15 cellular contexts compared by ENCODE assay signal in genomic region chr2:16656087-16656486, GRCh38. TPM values are rescaled to one million over a fixed set of nuclear protein-coding genes. Genes with fewer than 3 reads are reported as not detected.
DNase-seq lines count a peak whose midpoint lies in the region; ATAC-seq and TF ChIP-seq lines count a peak whose summit lies in the region.
"Had no signal": no experiment of that assay in that cellular context is flagged by ENCODE, and none has a peak within 500 bp of the region (broad histone marks: within the 10 kb centered on the region; RNA-seq: fewer than 3 reads in every experiment).

No MANE protein-coding gene starts in this region.

- no peaks in the 10 kb centered on the region for H3K79me2 ChIP-seq in MM.1S (ENCODE audit: low read length)

- peaks cover 30% of the 10 kb centered on the region for H3K4me1 ChIP-seq in MM.1S (ENCODE audit: low read length)
- H3K4me1 ChIP-seq in muscle layer of duodenum (ENCODE audit: control insufficient read depth in 1 of 2, insufficient read depth in 2 of 2, low read length in 2 of 2): peaks cover 23 to 59% of the 10 kb centered on the region in 2 donors

- no peak overlapping the region for H3K9ac ChIP-seq in MM.1S (ENCODE audit: low read length)
- H3K9ac ChIP-seq: KMS-11 had no signal

- H3K9me2 ChIP-seq in MM.1S (replicated peaks; ENCODE audit: insufficient read depth, low read length): no peaks in the 10 kb centered on the region

- H3K27ac ChIP-seq in MM.1S (ENCODE audit: low read length) (peak overlapping the region; percentile 59; the same call in 1 of the 2 replicates), caudate nucleus (ENCODE audit: low read depth, low read length) (peak overlapping the region; percentile 77), muscle layer of duodenum (ENCODE audit: low read length) (peak overlapping the region; percentile 57), temporal lobe (ENCODE audit: low read depth, low read length) (peak overlapping the region; percentile 58)
- H3K27ac ChIP-seq: KMS-11, ovary had no signal

- no peaks in the 10 kb centered on the region for H3K9me3 ChIP-seq in MM.1S (replicated peaks; ENCODE audit: insufficient read depth, low read length)
- no peaks in the 10 kb centered on the region for H3K9me3 ChIP-seq in muscle layer of duodenum (ENCODE audit: control insufficient read depth in 1 of 2, low read length in 2 of 2)
- H3K9me3 ChIP-seq: ovary had no signal

- TF ChIP-seq CTCF in MM.1S (IDR thresholded peaks at IDR 0.05; ENCODE audit: low read length): no peak

- no peak overlapping the region for H2AFZ ChIP-seq in MM.1S (ENCODE audit: low read length)

- H3K36me3 ChIP-seq in MM.1S (replicated peaks; ENCODE audit: insufficient read depth, low read length) (no peaks in the 10 kb centered on the region), muscle layer of duodenum (ENCODE audit: control insufficient read depth in 1 of 2, insufficient read depth in 2 of 2, low read length in 2 of 2) (no peaks in the 10 kb centered on the region)
- H3K36me3 ChIP-seq: ovary had no signal

- H3K27me3 ChIP-seq in MM.1S (replicated peaks; ENCODE audit: insufficient read depth, low read length): no peaks in the 10 kb centered on the region
- H3K27me3 ChIP-seq in muscle layer of duodenum (ENCODE audit: low read depth, low read length): no peaks in the 10 kb centered on the region
- H3K27me3 ChIP-seq: ovary had no signal

- no peak for DNase-seq in MM.1S
- no peak for DNase-seq in caudate nucleus (lab: John Stamatoyannopoulos, UW)
- no peak for DNase-seq in DMS79 treated with DMSO at 0.1 percent for 48 hours (lab: John Stamatoyannopoulos, UW)
- DNase-seq: CD8-positive, alpha-beta T cell; effector memory CD4-positive, alpha-beta T cell; kidney; NCI-H2107; ovary; stimulated activated CD4-positive, alpha-beta T cell treated with anti-CD3 and anti-CD28 coated beads, Interleukin-2, amount 100 ng/mL, for 24 hours had no signal

- H4K20me1 ChIP-seq in MM.1S (ENCODE audit: insufficient read depth, low read length): no peaks in the 10 kb centered on the region

- no peak overlapping the region for H3K4me2 ChIP-seq in MM.1S (ENCODE audit: low read depth, low read length)
- H3K4me2 ChIP-seq: KMS-11 had no signal

- H3K4me3 ChIP-seq in MM.1S (ENCODE audit: low read length): no peak overlapping the region
- H3K4me3 ChIP-seq in muscle layer of duodenum (ENCODE audit: low read depth in 1 of 2, low read length in 2 of 2): no peak overlapping the region
- H3K4me3 ChIP-seq: ovary had no signal

- ATAC-seq in GM21526 (IDR thresholded peaks at IDR 0.05; ENCODE audit: low FRiP score, unreplicated experiment): no peak
- no peak for ATAC-seq in GM19395 (IDR thresholded peaks at IDR 0.05; ENCODE audit: unreplicated experiment)
- ATAC-seq: CD8-positive, alpha-beta T cell; SK-N-SH treated with all-trans-retinoic acid at 6 μM for 48 hours had no signal

- H3F3A ChIP-seq in MM.1S (ENCODE audit: insufficient read depth, low read length): no peaks in the 10 kb centered on the region

RNA-seq across cellular contexts. Expression of gene CYRIA, which starts 9.5 kb away (rescaled TPM):
- 189 TPM for total RNA-seq in temporal lobe
